ENCODE assay signal across 8 cellular contexts in genomic region chr16:89720859-89721643, GRCh38. TPM values are rescaled to one million over a fixed set of nuclear protein-coding genes. Genes with fewer than 3 reads are reported as not detected.
DNase-seq lines count a peak whose midpoint lies in the region; ATAC-seq and TF ChIP-seq lines count a peak whose summit lies in the region.

Gene VPS9D1, minus strand, starts transcription at chr16:89720898. Its CDS starts 37 bp downstream, at chr16:89720861.
Gene ZNF276, plus strand, starts transcription at chr16:89721537. Its CDS starts 104 bp downstream, at chr16:89721641.

- POLR2A ChIA-PET in HCT116 (lab: Charles Lee): interaction anchor here (1.5 to 1.6 kb wide), 2 partner anchors 10 to 15 kb away, joined by 6 to 12 read pairs; no protein-coding TSS in a partner anchor

- TF ChIP-seq POLR2A in HCT116 (IDR thresholded peaks at IDR 0.05; ENCODE audit: borderline replicate concordance, extremely low read depth, insufficient read depth, insufficient read length): peak; percentile 72

- H3K4me2 ChIP-seq in HCT116 (ENCODE audit: low read length): peak within 1 kb of the TSS; percentile 86

- no peaks in the 10 kb centered on the region for H3K27me3 ChIP-seq in HCT116 (ENCODE audit: insufficient read depth, low read length)

- TF ChIP-seq CTCF in HCT116 (IDR thresholded peaks at IDR 0.05 in 2 of 3, conservative IDR thresholded peaks at IDR 0.05 in 1 of 3; ENCODE audit: borderline replicate concordance in 1 of 3, insufficient read depth in 1 of 3, low read depth in 2 of 3, low read length in 2 of 3) (no peak), astrocyte of the cerebellum (IDR thresholded peaks at IDR 0.05; ENCODE audit: low read depth, low read length, missing control alignments) (no peak)

- RAD21 ChIA-PET in HCT116 (lab: Charles Lee; ENCODE audit: low non-redundant PET in 1 of 2, low total read pairs in 2 of 2, uncharacterized antibody in 2 of 2, unreplicated experiment in 2 of 2): interaction anchor here in 1 of 2 experiments (0.9 kb wide), 1 partner anchor 21 kb away, joined by 4 read pairs; no protein-coding TSS in a partner anchor

- no peak for TF ChIP-seq RAD21 in HCT116 (IDR thresholded peaks at IDR 0.05; ENCODE audit: low read depth)

- H3K27ac ChIP-seq in HCT116 (ENCODE audit: low read depth, low read length): peak within 1 kb of the TSS; percentile 97

- peak within 1 kb of the TSS; percentile 78 for H3K9ac ChIP-seq in HCT116 (ENCODE audit: low read length)

- H3K9me3 ChIP-seq in HCT116 (ENCODE audit: control insufficient read depth in 1 of 2, insufficient read depth in 1 of 2, low read depth in 1 of 2, low read length in 2 of 2): no peaks in the 10 kb centered on the region

- peak; percentile 67 for ATAC-seq in HCT116
- peak; percentile 83 for ATAC-seq in sciatic nerve
- ATAC-seq in GM18870 (IDR thresholded peaks at IDR 0.05; ENCODE audit: unreplicated experiment): no peak

- H3K4me1 ChIP-seq in HCT116 (ENCODE audit: control insufficient read depth in 1 of 2, insufficient read depth in 2 of 2, low read length in 2 of 2): peaks cover 28 to 53% of the 10 kb centered on the region in 2 experiments

- in situ Hi-C loops in astrocyte of the cerebellum (cut with HindIII; ENCODE audit: low sequenced_read_pairs): no loop called here

- peak; percentile 55 for DNase-seq in GM04504 (ENCODE audit: low read depth)
- DNase-seq in HCT116 (ENCODE audit: low read depth, low spot score): peak; percentile 60
- DNase-seq in NCI-H1092 treated with DMSO at 0.1 percent for 48 hours (lab: John Stamatoyannopoulos, UW): peak; percentile 77
- peak; percentile 81 for DNase-seq in T-helper 9 cell
- DNase-seq in astrocyte of the cerebellum (ENCODE audit: low read depth): no peak
- peak; percentile 47 to 93 (median 79) for DNase-seq in hypothalamus (lab: John Stamatoyannopoulos, UW)
- DNase-seq in sciatic nerve (ENCODE audit: low spot score): peak; percentile 92

- BruUV-seq in HCT116 (replicated peaks; lab: Mats Ljungman, UMichigan): no TSS peak

- H3K4me3 ChIP-seq in HCT116 (replicated peaks in 1 of 2; ENCODE audit: low read depth in 1 of 2, low read length in 2 of 2) (peak within 1 kb of the TSS; percentile 70 to 88), astrocyte of the cerebellum (ENCODE audit: low read depth, low read length) (peak within 1 kb of the TSS; percentile 71)

- peaks cover 18 to 28% of the 10 kb centered on the region in 2 experiments; a peak in 3 of 4 replicates for H3K36me3 ChIP-seq in HCT116 (ENCODE audit: control insufficient read depth in 1 of 2, insufficient read depth in 2 of 2, low read length in 2 of 2)

- intact Hi-C loops in HCT116 (cut with micrococcal nuclease) (loop anchor here (2.0 kb wide), 1 partner anchor 96 kb away; the partner anchor contains the start of gene FANCA), sciatic nerve (cut with DNase I) (no loop called here)

- H2AFZ ChIP-seq in HCT116 (ENCODE audit: low read depth, low read length, poor library complexity, severe bottlenecking): no peak within 1 kb of the TSS

- H3K79me2 ChIP-seq in HCT116 (ENCODE audit: insufficient read depth, low read length): peaks cover 32% of the 10 kb centered on the region; the same call in 1 of the 2 replicates

- CTCF ChIA-PET in HCT116 (lab: Charles Lee): interaction anchor here (1.7 kb wide), 1 partner anchor 15 kb away, joined by 7 read pairs; no protein-coding TSS in a partner anchor

- H3K9me2 ChIP-seq in HCT116 (ENCODE audit: insufficient read depth): no peaks in the 10 kb centered on the region

- peaks cover 3% of the 10 kb centered on the region; the same call in 1 of the 2 replicates for H4K20me1 ChIP-seq in HCT116 (ENCODE audit: insufficient read depth)

TF ChIP-seq in HCT116, 20 proteins besides CTCF, POLR2A, EP300 and RAD21:
- TF ChIP-seq TCF7L2 (IDR thresholded peaks at IDR 0.05; ENCODE audit: borderline replicate concordance, extremely low read depth, insufficient read depth, insufficient read length) (no peak), YY1 (IDR thresholded peaks at IDR 0.05; ENCODE audit: extremely low read depth, insufficient replicate concordance, low read depth, low read length) (peak; percentile 79), REST (IDR thresholded peaks at IDR 0.05; ENCODE audit: low read depth) (no peak), ELF1 (IDR thresholded peaks at IDR 0.05; ENCODE audit: borderline replicate concordance, low read depth) (no peak), POLR2AphosphoS5 (IDR thresholded peaks at IDR 0.05; ENCODE audit: low read depth, low read length) (peak; percentile 88), CEBPB (IDR thresholded peaks at IDR 0.05; ENCODE audit: low read depth) (no peak), FOSL1 (IDR thresholded peaks at IDR 0.05; ENCODE audit: low read depth) (no peak), ZBTB33 (IDR thresholded peaks at IDR 0.05; ENCODE audit: extremely low read depth, insufficient replicate concordance, low read length) (peak; percentile 57), SIN3A (IDR thresholded peaks at IDR 0.05; ENCODE audit: low read depth) (no peak)
- TF ChIP-seq, protein P1, sequence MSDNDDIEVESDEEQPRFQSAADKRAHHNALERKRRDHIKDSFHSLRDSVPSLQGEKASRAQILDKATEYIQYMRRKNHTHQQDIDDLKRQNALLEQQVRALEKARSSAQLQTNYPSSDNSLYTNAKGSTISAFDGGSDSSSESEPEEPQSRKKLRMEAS (IDR thresholded peaks at IDR 0.05): no peak

RNA-seq across cellular contexts. Expression of gene VPS9D1, which starts in this region (rescaled TPM):
- total RNA-seq in HCT116 (2021; ENCODE audit: unreplicated experiment): 4.2 TPM
- 5.9 and 6.2 TPM in 2 replicates for polyA plus RNA-seq in HCT116 (2012)
- total RNA-seq in sciatic nerve: 14.2 TPM

RNA-seq across cellular contexts. Expression of gene ZNF276, which starts in this region (rescaled TPM):
- total RNA-seq in HCT116 (2021; ENCODE audit: unreplicated experiment) (49.9 TPM), sciatic nerve (39.8 TPM)
- 27.6 and 35.9 TPM in 2 replicates for polyA plus RNA-seq in HCT116 (2012)
